In the genomic region with DNA sequence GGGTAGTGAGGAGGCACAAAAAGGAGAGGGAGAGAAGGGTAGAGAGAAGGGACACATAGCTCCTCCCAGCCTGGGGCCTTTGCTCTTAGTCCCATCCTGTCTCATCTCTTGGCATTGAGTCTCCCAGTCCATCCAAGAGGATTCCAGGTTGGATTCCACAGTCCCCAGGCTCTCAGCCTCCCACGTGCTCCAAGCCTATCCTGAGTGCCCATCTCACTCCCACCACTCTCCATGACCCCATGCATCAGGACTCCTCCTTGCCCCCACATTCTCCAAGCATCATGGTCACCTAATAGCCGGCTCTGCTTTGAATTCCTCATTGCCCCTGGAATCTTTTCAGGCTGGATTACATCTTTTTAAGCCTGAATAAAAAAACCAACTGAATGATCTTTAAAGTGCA, we compare ENCODE assay signal across 26 cellular contexts.
"Had no signal": no experiment of that assay in that cellular context is flagged by ENCODE, and none has a peak within 500 bp of the region (broad histone marks: within the 10 kb centered on the region; RNA-seq: fewer than 3 reads in every experiment).

No MANE protein-coding gene starts in this region.

- H3K27ac ChIP-seq: colonic mucosa, epithelial cell of prostate, foreskin keratinocyte, gastroesophageal sphincter, heart left ventricle, hepatocyte, left lung, lower lobe of right lung had no signal

- H3K9me3 ChIP-seq: colonic mucosa, gastroesophageal sphincter, lower lobe of right lung had no signal

- H3K4me2 ChIP-seq: hepatocyte had no signal

- ATAC-seq: effector memory CD8-positive, alpha-beta T cell; esophagus mucosa; foreskin keratinocyte; gastroesophageal sphincter; heart left ventricle; left colon; left lung; left ventricle myocardium superior; lower lobe of right lung; naive thymus-derived CD4-positive, alpha-beta T cell had no signal

- H3K36me3 ChIP-seq: colonic mucosa, gastroesophageal sphincter, heart left ventricle, left lung, lower lobe of right lung had no signal

- H3K4me3 ChIP-seq: colonic mucosa, gastroesophageal sphincter, heart left ventricle, hepatocyte, left lung, lower lobe of right lung had no signal

- H3K27me3 ChIP-seq: colonic mucosa, foreskin keratinocyte, hepatocyte had no signal

- H3K4me1 ChIP-seq: colonic mucosa, foreskin keratinocyte, gastroesophageal sphincter, heart left ventricle, left lung, lower lobe of right lung had no signal

- DNase-seq: colonic mucosa; cortex of kidney; effector CD8-positive, alpha-beta T cell; effector memory CD8-positive, alpha-beta T cell; endodermal cell; erythroblast; foreskin keratinocyte; heart left ventricle; hypothalamus; immature natural killer cell; islet precursor cell; kidney; kidney glomerular epithelial cell; left colon; left lung; left ventricle myocardium superior; lower lobe of right lung; mesenchymal stem cell; midbrain; naive thymus-derived CD4-positive, alpha-beta T cell had no signal

- H3K79me2 ChIP-seq: hepatocyte had no signal

- FAIRE-seq: endometrium, frontal cortex, kidney had no signal
